1 cellular context compared by ENCODE assay signal in genomic region chr4:89157488-89158024, GRCh38.
TF ChIP-seq lines count a peak whose summit lies in the region.

No MANE protein-coding gene starts in this region.

TF ChIP-seq in H1, 55 proteins besides CTCF, POLR2A, EP300 and RAD21 (continued from another document):
- TF ChIP-seq RBBP5 (IDR thresholded peaks at IDR 0.05; ENCODE audit: borderline replicate concordance, low read depth, low read length), result no peak
- TF ChIP-seq YY1 (IDR thresholded peaks at IDR 0.05; ENCODE audit: low read depth, low read length), result no peak
- TF ChIP-seq BRCA1 (IDR thresholded peaks at IDR 0.05; ENCODE audit: low read depth, low read length), result no peak
- TF ChIP-seq HDAC2 (IDR thresholded peaks at IDR 0.05; ENCODE audit: borderline replicate concordance in 1 of 2, low read depth in 2 of 2, low read length in 2 of 2), result no peak
